In the genomic region with DNA sequence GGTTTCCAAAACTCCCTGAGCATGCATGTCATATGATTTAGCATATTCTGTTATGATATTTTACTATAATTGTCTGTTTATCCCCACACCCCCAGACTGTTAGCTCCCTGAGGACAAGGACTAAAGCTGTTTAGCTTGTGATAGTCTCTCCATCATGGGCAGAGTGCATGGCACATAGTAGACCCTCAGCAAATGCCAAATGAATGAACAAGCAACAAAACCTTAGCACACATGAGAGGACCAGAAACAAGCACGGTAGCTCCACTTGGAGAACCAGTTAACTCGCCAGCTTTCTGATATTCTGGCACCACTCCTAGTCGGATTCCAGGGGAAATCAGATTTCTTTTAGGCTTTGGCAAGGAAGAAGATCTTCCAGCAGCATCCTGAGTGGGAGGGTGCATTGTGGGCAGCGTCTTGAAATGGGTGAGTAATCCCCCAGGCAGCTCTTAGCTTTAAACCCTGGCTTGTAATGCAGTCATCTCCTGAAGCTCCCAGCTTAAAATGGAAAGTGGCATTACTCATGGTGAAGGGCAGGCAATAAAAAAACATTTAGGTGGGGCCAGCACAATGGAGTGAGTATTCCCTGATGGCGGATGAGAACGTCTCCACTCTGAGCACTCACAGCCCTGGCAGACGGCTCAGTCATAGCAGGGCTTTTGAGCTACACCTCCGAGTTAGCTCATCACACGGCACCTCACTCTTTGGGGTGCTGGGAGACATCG, we compare ENCODE assay signal across 10 cellular contexts. TPM values are rescaled to one million over a fixed set of nuclear protein-coding genes. Genes with fewer than 3 reads are reported as not detected.
DNase-seq lines count a peak whose midpoint lies in the region; ATAC-seq lines count a peak whose summit lies in the region.
"Had no signal": no experiment of that assay in that cellular context is flagged by ENCODE, and none has a peak within 500 bp of the region (broad histone marks: within the 10 kb centered on the region; RNA-seq: fewer than 3 reads in every experiment).

No MANE protein-coding gene starts in this region.

- ATAC-seq in esophagus mucosa (peak; percentile 96), HG02981 (IDR thresholded peaks at IDR 0.05; ENCODE audit: unreplicated experiment) (no peak), HG03521 (IDR thresholded peaks at IDR 0.05; ENCODE audit: unreplicated experiment) (no peak)

- DNase-seq in AG20443 (ENCODE audit: low spot score) (peak; percentile 95), NCI-H460 (ENCODE audit: extremely low read depth, low read depth) (peak; percentile 64), non-pigmented ciliary epithelial cell (ENCODE audit: low read depth) (peak; percentile 97), NCI-H446 treated with DMSO at 0.1 percent for 48 hours (lab: John Stamatoyannopoulos, UW) (no peak)
- no peak for DNase-seq in stimulated activated CD4-positive, alpha-beta T cell treated with anti-CD3 and anti-CD28 coated beads, Interleukin-4, amount 100 ng/mL, for 4 hours
- DNase-seq: GF-D8 had no signal

RNA-seq across cellular contexts. Expression of a gene that starts 41.1 kb away (rescaled TPM):
- not detected in 2 replicates for total RNA-seq in NCI-H460 (2014; rRNA removed; shearing (Covaris generic))
- polyA plus RNA-seq in NCI-H460 (2014; cell fraction: nucleus; rRNA removed) = not detected in 2 replicates
- 0.88 TPM for total RNA-seq in esophagus mucosa
- total RNA-seq: neural crest cell had no signal

Comparison
In these comparisons a context has a peak if more than half of its experiments do, and no peak if none do; other contexts are left out.
1. DNase-seq: peak in AG20443 (single experiment), NCI-H460 (single experiment) and non-pigmented ciliary epithelial cell (single experiment); none in NCI-H446 treated with DMSO at 0.1 percent for 48 hours (single experiment) and stimulated activated CD4-positive, alpha-beta T cell treated with anti-CD3 and anti-CD28 coated beads, Interleukin-4, amount 100 ng/mL, for 4 hours (0 of 2).